Comparison of ENCODE assay signal across 17 cellular contexts in the genomic region with DNA sequence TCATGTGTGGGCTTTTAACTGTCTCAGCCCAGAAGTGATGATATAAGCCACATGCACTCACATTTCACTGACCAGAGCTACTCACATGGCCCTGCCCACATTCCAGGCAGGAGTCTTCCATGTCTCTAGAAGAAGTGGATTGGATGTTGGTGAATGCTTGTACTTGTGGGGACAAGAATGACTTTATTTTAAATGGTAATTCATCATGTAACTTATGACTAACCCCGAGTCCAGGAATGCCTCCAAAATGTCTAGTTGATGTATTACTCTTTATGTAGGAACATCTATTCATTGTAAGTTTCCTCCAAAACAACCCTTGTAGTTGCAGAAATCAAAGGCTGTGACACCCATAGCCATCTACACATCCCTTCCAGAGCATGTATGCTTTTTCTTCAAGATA. TPM values are rescaled to one million over a fixed set of nuclear protein-coding genes. Genes with fewer than 3 reads are reported as not detected.
A peak's percentile ranks its signal among the peaks of the same experiment; 100 is the strongest.
DNase-seq lines count a peak whose midpoint lies in the region; ATAC-seq and TF ChIP-seq lines count a peak whose summit lies in the region.
"Had no signal": no experiment of that assay in that cellular context is flagged by ENCODE, and none has a peak within 500 bp of the region (broad histone marks: within the 10 kb centered on the region; RNA-seq: fewer than 3 reads in every experiment).

No MANE protein-coding gene starts in this region.

- H3K4me3 Mint-ChIP-seq in stimulated activated memory B cell treated with anti-CD40 and anti-IgM and Interleukin-4, amounts not matched to agents 10 μg/mL and 1 μg/mL and 100 μg/mL, for 72 hours: no peak overlapping the region
- H3K4me3 Mint-ChIP-seq: activated naive CD4-positive, alpha-beta T cell treated with anti-CD3 and anti-CD28 coated beads for 36 hours; CD8-positive, alpha-beta memory T cell had no signal

- no peak overlapping the region for H3K4me2 ChIP-seq in GM23248 (ENCODE audit: unreplicated experiment)

- no peak overlapping the region for H3K27ac Mint-ChIP-seq in stimulated activated memory B cell treated with anti-CD40 and anti-IgM and Interleukin-4, amounts not matched to agents 10 μg/mL and 1 μg/mL and 100 μg/mL, for 72 hours
- H3K27ac Mint-ChIP-seq: activated naive CD4-positive, alpha-beta T cell treated with anti-CD3 and anti-CD28 coated beads for 36 hours; CD8-positive, alpha-beta memory T cell had no signal

- H3K9me3 ChIP-seq in GM23248 (ENCODE audit: low read depth): no peaks in the 10 kb centered on the region
- H3K9me3 ChIP-seq: MG63, sigmoid colon had no signal

- peaks cover 30% of the 10 kb centered on the region for H3K27me3 ChIP-seq in GM23248 (replicated peaks; ENCODE audit: insufficient read depth)

- 0 out of 2 replicates have a peak, but pooled peaks cover 10% of the 10 kb centered on the region for H3F3A ChIP-seq in GM23248 (ENCODE audit: insufficient read depth)

- no peaks in the 10 kb centered on the region for H3K4me1 ChIP-seq in GM23248 (ENCODE audit: insufficient read depth)

- intact Hi-C loops in Right ventricle myocardium inferior (cut with DNase I): loop anchor here (5.0 to 10.0 kb wide), 2 partner anchors 365 to 417 kb away; no protein-coding TSS in a partner anchor

- no peaks in the 10 kb centered on the region for H3K36me3 Mint-ChIP-seq in stimulated activated memory B cell treated with anti-CD40 and anti-IgM and Interleukin-4, amounts not matched to agents 10 μg/mL and 1 μg/mL and 100 μg/mL, for 72 hours
- H3K36me3 Mint-ChIP-seq: CD8-positive, alpha-beta memory T cell had no signal

- CTCF ChIA-PET in RWPE1 (lab: Yijun Ruan, JAX): interaction anchor here (0.7 kb wide), 1 partner anchor 8 kb away, joined by 4 read pairs; no protein-coding TSS in a partner anchor

- no peaks in the 10 kb centered on the region for H3K9me3 Mint-ChIP-seq in stimulated activated memory B cell treated with anti-CD40 and anti-IgM and Interleukin-4, amounts not matched to agents 10 μg/mL and 1 μg/mL and 100 μg/mL, for 72 hours
- H3K9me3 Mint-ChIP-seq: activated naive CD4-positive, alpha-beta T cell treated with anti-CD3 and anti-CD28 coated beads for 36 hours; CD8-positive, alpha-beta memory T cell had no signal

- DNase-seq in GM23248 (peak; percentile 54), RWPE1 (ENCODE audit: low spot score) (peak; percentile 86), skeletal muscle cell (ENCODE audit: low read depth) (peak; percentile 39), Ammon's horn (ENCODE audit: low spot score) (no peak), Right ventricle myocardium inferior (ENCODE audit: missing footprints) (no peak)
- DNase-seq: activated naive CD4-positive, alpha-beta T cell treated with anti-CD3 and anti-CD28 coated beads for 36 hours; CD8-positive, alpha-beta memory T cell; H7; MG63; NCI-H2081 treated with DMSO at 0.1 percent for 48 hours; NCI-H748 treated with DMSO at 0.1 percent for 48 hours; sigmoid colon; stimulated activated naive CD8-positive, alpha-beta T cell treated with anti-CD3 and anti-CD28 coated beads, Interleukin-15, Interleukin-2, amounts not matched to agents 100 U/mL and 50 U/mL, for 24 hours had no signal

- in situ Hi-C loops in GM23248 (cut with MboI): no loop called here

- H3K79me2 ChIP-seq in GM23248 (ENCODE audit: insufficient read depth): no peaks in the 10 kb centered on the region

- no peaks in the 10 kb centered on the region for H3K9me2 ChIP-seq in GM23248 (ENCODE audit: insufficient read depth)

- H3K4me1 Mint-ChIP-seq in stimulated activated memory B cell treated with anti-CD40 and anti-IgM and Interleukin-4, amounts not matched to agents 10 μg/mL and 1 μg/mL and 100 μg/mL, for 72 hours: peaks cover 24% of the 10 kb centered on the region

- ATAC-seq in esophagus mucosa (peak; percentile 79), Right ventricle myocardium inferior (no peak)
- no peak for ATAC-seq in stimulated activated memory B cell treated with anti-CD40 and anti-IgM and Interleukin-4, amounts not matched to agents 10 μg/mL and 1 μg/mL and 100 μg/mL, for 72 hours
- ATAC-seq: stimulated activated naive CD8-positive, alpha-beta T cell treated with anti-CD3 and anti-CD28 coated beads, Interleukin-15, Interleukin-2, amounts not matched to agents 100 U/mL and 50 U/mL, for 24 hours had no signal

- no peak overlapping the region for H3K4me3 ChIP-seq in GM23248
- H3K4me3 ChIP-seq in skeletal muscle cell (ENCODE audit: low read depth, low read length): no peak overlapping the region
- H3K4me3 ChIP-seq: MG63, sigmoid colon had no signal

- H4K20me1 ChIP-seq in GM23248 (ENCODE audit: insufficient read depth): no peaks in the 10 kb centered on the region

- H3K27ac ChIP-seq in GM23248: no peak overlapping the region
- H3K27ac ChIP-seq in RWPE1: peak overlapping the region; percentile 82
- H3K27ac ChIP-seq: sigmoid colon had no signal

- no peaks in the 10 kb centered on the region for H3K36me3 ChIP-seq in GM23248 (ENCODE audit: low read depth)
- H3K36me3 ChIP-seq: MG63, sigmoid colon had no signal

- H3K9ac ChIP-seq in GM23248: no peak overlapping the region

- WGBS in GM23248 (ENCODE audit: low coverage in 1 of 2, low lambda C conversion rate in 2 of 2, missing lambda C conversion rate in 2 of 2), 2 experiments: 11 to 30% methylated on average over 1 of the region's 1 CpG

- POLR2A ChIA-PET in RWPE1 (lab: Yijun Ruan, JAX; ENCODE audit: low non-redundant PET): no interaction called here

- H3K27me3 Mint-ChIP-seq in stimulated activated memory B cell treated with anti-CD40 and anti-IgM and Interleukin-4, amounts not matched to agents 10 μg/mL and 1 μg/mL and 100 μg/mL, for 72 hours: peaks cover 81% of the 10 kb centered on the region

- no peak for TF ChIP-seq CTCF in RWPE1 (conservative IDR thresholded peaks at IDR 0.05; ENCODE audit: low read depth)

- H2AFZ ChIP-seq in GM23248: no peak overlapping the region

RNA-seq across cellular contexts. Expression of a gene that starts 15.7 kb away (rescaled TPM):
- 0.11 TPM in 1 of 2 replicates, not detected in the other for total RNA-seq in GM23248 (2014; rRNA removed; shearing (Covaris generic))
- 0.24 TPM in 1 of 2 replicates, not detected in the other for polyA plus RNA-seq in GM23248 (2016; fragmentation: Nextera tagmentation; extraction: Ambion mirVana)
- total RNA-seq in esophagus mucosa (not detected), Right ventricle myocardium inferior (not detected)
- total RNA-seq: activated CD8-positive, alpha-beta memory T cell treated with anti-CD3 and anti-CD28 coated beads for 36 hours; CD8-positive, alpha-beta memory T cell; chondrocyte had no signal
- polyA plus RNA-seq: CD8-positive, alpha-beta memory T cell had no signal

Comparison
In these comparisons a context has a peak if more than half of its experiments do, and no peak if none do; other contexts are left out.
1. DNase-seq: peak in GM23248 (single experiment), RWPE1 (single experiment) and skeletal muscle cell (single experiment); none in Ammon's horn (single experiment) and Right ventricle myocardium inferior (single experiment).